ENCODE assay signal across 17 cellular contexts in genomic region chr4:179372746-179373145, GRCh38.
A peak's percentile ranks its signal among the peaks of the same experiment; 100 is the strongest.
DNase-seq lines count a peak whose midpoint lies in the region; ATAC-seq and TF ChIP-seq lines count a peak whose summit lies in the region.
"Had no signal": no experiment of that assay in that cellular context is flagged by ENCODE, and none has a peak within 500 bp of the region (broad histone marks: within the 10 kb centered on the region; RNA-seq: fewer than 3 reads in every experiment).

No MANE protein-coding gene starts in this region.

- no peak for TF ChIP-seq CTCF in NB4 (IDR thresholded peaks at IDR 0.05; ENCODE audit: low read depth, low read length)

- no peak overlapping the region for H3K4me3 ChIP-seq in NB4 (ENCODE audit: low read depth, low read length)
- H3K4me3 ChIP-seq: MG63, Peyer's patch had no signal

- DNase-seq in SIG-M5 treated with dmso at 0.1 percent for 504 hours (lab: John Stamatoyannopoulos, UW; ENCODE audit: unreplicated experiment): peak; percentile 27
- no peak for DNase-seq in SIG-M5 (lab: John Stamatoyannopoulos, UW)
- peak; percentile 28 for DNase-seq in NB4 (ENCODE audit: low read depth)
- peak; percentile 69 for DNase-seq in SKM-1 treated with dmso at 0.1 percent for 144 hours (lab: John Stamatoyannopoulos, UW; ENCODE audit: unreplicated experiment)
- DNase-seq in HT-29 (ENCODE audit: low spot score): no peak
- no peak for DNase-seq in DMS53 (lab: John Stamatoyannopoulos, UW)
- DNase-seq in activated CD4-positive, CD25-positive, alpha-beta regulatory T cell treated with anti-CD3 and anti-CD28 coated beads, Interleukin-2, amount 50 U/mL, for 72 hours: no peak
- DNase-seq: Caco-2; CD4-positive, alpha-beta T cell; Karpas-422; MG63; NCI-H1694 treated with DMSO at 0.1 percent for 48 hours; NCI-H2107; NCI-H524; Peyer's patch; SK-N-SH had no signal

- no peak for TF ChIP-seq POLR2A in NB4 (IDR thresholded peaks at IDR 0.05; ENCODE audit: extremely low read depth, insufficient read length)

- ATAC-seq in GM19035 (IDR thresholded peaks at IDR 0.05; ENCODE audit: unreplicated experiment): no peak

Comparison
In these comparisons a context has a peak if more than half of its experiments do, and no peak if none do; other contexts are left out.
1. DNase-seq: peak in SIG-M5 treated with dmso at 0.1 percent for 504 hours (single experiment), NB4 (single experiment) and SKM-1 treated with dmso at 0.1 percent for 144 hours (single experiment); none in SIG-M5 (single experiment), HT-29 (single experiment), DMS53 (single experiment) and activated CD4-positive, CD25-positive, alpha-beta regulatory T cell treated with anti-CD3 and anti-CD28 coated beads, Interleukin-2, amount 50 U/mL, for 72 hours (single experiment).